In genomic region chr16:65126845-65127624, GRCh38 we compare ENCODE assay signal across 14 cellular contexts.
DNase-seq lines count a peak whose midpoint lies in the region; ATAC-seq, FAIRE-seq and TF ChIP-seq lines count a peak whose summit lies in the region.
"Had no signal": no experiment of that assay in that cellular context is flagged by ENCODE, and none has a peak within 500 bp of the region (broad histone marks: within the 10 kb centered on the region; RNA-seq: fewer than 3 reads in every experiment).

No MANE protein-coding gene starts in this region.

- no peak overlapping the region for H3K4me3 Mint-ChIP-seq in stimulated activated naive CD8-positive, alpha-beta T cell treated with anti-CD3 and anti-CD28 coated beads, Interleukin-15, amount 100 ng/mL, for 72 hours
- no peak overlapping the region for H3K4me3 Mint-ChIP-seq in stimulated activated memory B cell treated with anti-CD40 and anti-IgM and Interleukin-4, amounts not matched to agents 10 μg/mL and 1 μg/mL and 100 μg/mL, for 72 hours
- H3K4me3 Mint-ChIP-seq: CD4-positive, alpha-beta memory T cell; T-helper 17 cell had no signal

- no peak for DNase-seq in stimulated activated naive CD8-positive, alpha-beta T cell treated with anti-CD3 and anti-CD28 coated beads, Interleukin-15, amount 100 ng/mL, for 72 hours
- DNase-seq in stimulated activated naive CD8-positive, alpha-beta T cell treated with anti-CD3 and anti-CD28 coated beads, Interleukin-15, Interleukin-2, amounts not matched to agents 100 U/mL and 50 U/mL, for 24 hours: no peak
- DNase-seq in foreskin fibroblast (no peak), inferior parietal cortex (ENCODE audit: extremely low spot score) (no peak), D721Med (ENCODE audit: insufficient read length, low spot score) (no peak)
- DNase-seq: activated T-cell treated with anti-CD3 and anti-CD28 coated beads for 4 hours; CD4-positive, alpha-beta memory T cell; hippocampal formation; NCI-H69; T-helper 17 cell had no signal

- H3K27me3 Mint-ChIP-seq in stimulated activated naive CD8-positive, alpha-beta T cell treated with anti-CD3 and anti-CD28 coated beads, Interleukin-15, amount 100 ng/mL, for 72 hours: peaks cover 26% of the 10 kb centered on the region
- H3K27me3 Mint-ChIP-seq in stimulated activated memory B cell treated with anti-CD40 and anti-IgM and Interleukin-4, amounts not matched to agents 10 μg/mL and 1 μg/mL and 100 μg/mL, for 72 hours: peaks cover 25% of the 10 kb centered on the region

- TF ChIP-seq CTCF in VCaP (conservative IDR thresholded peaks at IDR 0.05) (peak; percentile 13; the same call in 1 of the 2 replicates), foreskin fibroblast (IDR thresholded peaks at IDR 0.05; ENCODE audit: low read depth, low read length) (peak; percentile 18), D721Med (IDR thresholded peaks at IDR 0.05; ENCODE audit: insufficient read depth, missing control alignments) (no peak)

- no peak overlapping the region for H3K27ac ChIP-seq in VCaP

- no peaks in the 10 kb centered on the region for H3K4me1 Mint-ChIP-seq in stimulated activated naive CD8-positive, alpha-beta T cell treated with anti-CD3 and anti-CD28 coated beads, Interleukin-15, amount 100 ng/mL, for 72 hours
- H3K4me1 Mint-ChIP-seq in stimulated activated memory B cell treated with anti-CD40 and anti-IgM and Interleukin-4, amounts not matched to agents 10 μg/mL and 1 μg/mL and 100 μg/mL, for 72 hours: peaks cover 5% of the 10 kb centered on the region
- H3K4me1 Mint-ChIP-seq: T-helper 17 cell had no signal

- H3K9me3 Mint-ChIP-seq in stimulated activated naive CD8-positive, alpha-beta T cell treated with anti-CD3 and anti-CD28 coated beads, Interleukin-15, amount 100 ng/mL, for 72 hours: peaks cover 0 to 13% of the 10 kb centered on the region in 2 donors
- no peaks in the 10 kb centered on the region for H3K9me3 Mint-ChIP-seq in stimulated activated memory B cell treated with anti-CD40 and anti-IgM and Interleukin-4, amounts not matched to agents 10 μg/mL and 1 μg/mL and 100 μg/mL, for 72 hours

- FAIRE-seq in D721Med (lab: Jason Lieb, UNC): no peak
- FAIRE-seq: K562 had no signal

- no peak overlapping the region for H3K4me3 ChIP-seq in foreskin fibroblast (ENCODE audit: low read depth in 1 of 2, low read length in 2 of 2)
- H3K4me3 ChIP-seq: K562 had no signal

- H3K27ac Mint-ChIP-seq in stimulated activated naive CD8-positive, alpha-beta T cell treated with anti-CD3 and anti-CD28 coated beads, Interleukin-15, amount 100 ng/mL, for 72 hours: no peak overlapping the region
- no peak overlapping the region for H3K27ac Mint-ChIP-seq in stimulated activated memory B cell treated with anti-CD40 and anti-IgM and Interleukin-4, amounts not matched to agents 10 μg/mL and 1 μg/mL and 100 μg/mL, for 72 hours
- H3K27ac Mint-ChIP-seq: CD4-positive, alpha-beta memory T cell; T-helper 17 cell had no signal

- peak; percentile 60 for ATAC-seq in stimulated activated naive CD8-positive, alpha-beta T cell treated with anti-CD3 and anti-CD28 coated beads, Interleukin-15, amount 100 ng/mL, for 72 hours
- ATAC-seq in stimulated activated naive CD8-positive, alpha-beta T cell treated with anti-CD3 and anti-CD28 coated beads, Interleukin-15, Interleukin-2, amounts not matched to agents 100 U/mL and 50 U/mL, for 24 hours: no peak
- no peak for ATAC-seq in GM18867 (IDR thresholded peaks at IDR 0.05; ENCODE audit: unreplicated experiment)
- ATAC-seq in stimulated activated memory B cell treated with anti-CD40 and anti-IgM and Interleukin-4, amounts not matched to agents 10 μg/mL and 1 μg/mL and 100 μg/mL, for 72 hours: no peak
- ATAC-seq: K562, T-helper 17 cell had no signal

- H3K36me3 Mint-ChIP-seq in stimulated activated memory B cell treated with anti-CD40 and anti-IgM and Interleukin-4, amounts not matched to agents 10 μg/mL and 1 μg/mL and 100 μg/mL, for 72 hours: no peaks in the 10 kb centered on the region
- H3K36me3 Mint-ChIP-seq: CD4-positive, alpha-beta memory T cell had no signal
